20 cellular contexts compared by ENCODE assay signal in genomic region chr17:77213778-77214132, GRCh38.
DNase-seq lines count a peak whose midpoint lies in the region; ATAC-seq lines count a peak whose summit lies in the region.
"Had no signal": no experiment of that assay in that cellular context is flagged by ENCODE, and none has a peak within 500 bp of the region (broad histone marks: within the 10 kb centered on the region; RNA-seq: fewer than 3 reads in every experiment).

No MANE protein-coding gene starts in this region.

- DNase-seq in left ventricle myocardium superior (no peak), sciatic nerve (ENCODE audit: low spot score) (peak; percentile 56), DMS53 treated with DMSO at 0.1 percent for 48 hours (lab: John Stamatoyannopoulos, UW; ENCODE audit: unreplicated experiment) (no peak), GM19238 (ENCODE audit: insufficient read length, low spot score) (no peak)
- DNase-seq: ACHN, COR-L47, DMS 273 treated with DMSO at 0.1 percent for 48 hours, GDM1, GM23248, NCI-H1105, NCI-H1694, NCI-H2107, NCI-H510A treated with DMSO at 0.1 percent for 48 hours, NCI-H774 had no signal

- H3K36me3 ChIP-seq in BLaER1 treated with 17β-estradiol and CSF1 and Interleukin-3, amounts not matched to agents 10 nM and 100 nM: peaks cover 59 to 97% (median 81%) of the 10 kb centered on the region in 11 experiments

- H3K9me3 ChIP-seq in BLaER1 treated with 17β-estradiol and CSF1 and Interleukin-3, amounts not matched to agents 10 nM and 100 nM (replicated peaks in 1 of 11): no peaks in the 10 kb centered on the region
- H3K9me3 ChIP-seq: HAP-1 had no signal

- H3K27ac ChIP-seq in BLaER1 treated with 17β-estradiol and CSF1 and Interleukin-3, amounts not matched to agents 10 nM and 100 nM: no peak overlapping the region
- H3K27ac ChIP-seq in angular gyrus (ENCODE audit: low read depth, low read length): peak overlapping the region; percentile 97
- H3K27ac ChIP-seq: GM23248 had no signal

- ATAC-seq in left ventricle myocardium superior (peak; percentile 19), sciatic nerve (no peak), HG02610 (IDR thresholded peaks at IDR 0.05; ENCODE audit: unreplicated experiment) (no peak)
- no peak for ATAC-seq in activated CD4-positive, CD25-positive, alpha-beta regulatory T cell treated with anti-CD3 and anti-CD28 coated beads, Interleukin-2, amount 50 U/mL, for 24 hours
- ATAC-seq: K562 had no signal

- H3K9ac ChIP-seq in BLaER1 treated with 17β-estradiol and CSF1 and Interleukin-3, amounts not matched to agents 10 nM and 100 nM: 0 out of 22 replicates have a peak overlapping the region, but pooled peaks of 1 of the 11 experiments have one; percentile 49
- H3K9ac ChIP-seq: GM23248 had no signal

- H3K4me1 ChIP-seq in BLaER1 treated with 17β-estradiol and CSF1 and Interleukin-3, amounts not matched to agents 10 nM and 100 nM: peaks cover 44 to 65% (median 51%) of the 10 kb centered on the region in 10 experiments
- H3K4me1 ChIP-seq: HAP-1 had no signal

- intact Hi-C loops in left ventricle myocardium superior (cut with micrococcal nuclease) (no loop called here), sciatic nerve (cut with DNase I) (no loop called here)

- H3K4me3 ChIP-seq in BLaER1 treated with 17β-estradiol and CSF1 and Interleukin-3, amounts not matched to agents 10 nM and 100 nM: no peak overlapping the region
- H3K4me3 ChIP-seq: GM23248, HAP-1, K562 had no signal

- peak overlapping the region in 8 of 11 experiments; percentile 80 to 94 (median 89); a peak in 14 of 22 replicates for H3K4me2 ChIP-seq in BLaER1 treated with 17β-estradiol and CSF1 and Interleukin-3, amounts not matched to agents 10 nM and 100 nM

- peaks cover 8 to 89% (median 39%) of the 10 kb centered on the region in 11 experiments; a peak in 19 of 22 replicates for H4K20me1 ChIP-seq in BLaER1 treated with 17β-estradiol and CSF1 and Interleukin-3, amounts not matched to agents 10 nM and 100 nM

- H3K27me3 ChIP-seq in BLaER1 treated with 17β-estradiol and CSF1 and Interleukin-3, amounts not matched to agents 10 nM and 100 nM: 0 out of 22 replicates have a peak, but pooled peaks cover 0 to 3% (median 0%) of the 10 kb centered on the region in 11 experiments
